1 cellular context compared by ENCODE assay signal in the genomic region with DNA sequence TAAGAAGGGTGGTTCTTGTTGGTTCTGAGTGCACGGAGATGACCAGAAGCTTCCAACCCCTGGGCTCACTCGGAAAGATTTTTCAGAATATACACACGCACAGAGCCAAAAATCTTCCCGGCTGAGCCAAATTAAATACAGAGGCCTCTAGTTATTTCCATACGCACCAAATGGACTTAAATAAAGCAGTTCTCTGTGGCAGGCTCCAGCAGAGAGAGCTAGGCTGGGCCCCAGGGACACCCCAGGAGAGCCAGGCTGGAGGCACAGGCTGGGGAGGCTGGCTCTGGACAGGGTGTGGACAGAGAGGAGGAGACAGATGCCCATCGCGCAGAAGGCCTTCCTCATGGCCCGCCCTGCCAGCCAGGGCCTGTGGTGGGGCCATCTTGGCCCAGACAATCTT.
TF ChIP-seq lines count a peak whose summit lies in the region.

No MANE protein-coding gene starts in this region.

TF ChIP-seq in WTC11, 78 proteins besides CTCF, POLR2A, EP300 and RAD21 (continued from another document):
- TF ChIP-seq, protein P1, sequence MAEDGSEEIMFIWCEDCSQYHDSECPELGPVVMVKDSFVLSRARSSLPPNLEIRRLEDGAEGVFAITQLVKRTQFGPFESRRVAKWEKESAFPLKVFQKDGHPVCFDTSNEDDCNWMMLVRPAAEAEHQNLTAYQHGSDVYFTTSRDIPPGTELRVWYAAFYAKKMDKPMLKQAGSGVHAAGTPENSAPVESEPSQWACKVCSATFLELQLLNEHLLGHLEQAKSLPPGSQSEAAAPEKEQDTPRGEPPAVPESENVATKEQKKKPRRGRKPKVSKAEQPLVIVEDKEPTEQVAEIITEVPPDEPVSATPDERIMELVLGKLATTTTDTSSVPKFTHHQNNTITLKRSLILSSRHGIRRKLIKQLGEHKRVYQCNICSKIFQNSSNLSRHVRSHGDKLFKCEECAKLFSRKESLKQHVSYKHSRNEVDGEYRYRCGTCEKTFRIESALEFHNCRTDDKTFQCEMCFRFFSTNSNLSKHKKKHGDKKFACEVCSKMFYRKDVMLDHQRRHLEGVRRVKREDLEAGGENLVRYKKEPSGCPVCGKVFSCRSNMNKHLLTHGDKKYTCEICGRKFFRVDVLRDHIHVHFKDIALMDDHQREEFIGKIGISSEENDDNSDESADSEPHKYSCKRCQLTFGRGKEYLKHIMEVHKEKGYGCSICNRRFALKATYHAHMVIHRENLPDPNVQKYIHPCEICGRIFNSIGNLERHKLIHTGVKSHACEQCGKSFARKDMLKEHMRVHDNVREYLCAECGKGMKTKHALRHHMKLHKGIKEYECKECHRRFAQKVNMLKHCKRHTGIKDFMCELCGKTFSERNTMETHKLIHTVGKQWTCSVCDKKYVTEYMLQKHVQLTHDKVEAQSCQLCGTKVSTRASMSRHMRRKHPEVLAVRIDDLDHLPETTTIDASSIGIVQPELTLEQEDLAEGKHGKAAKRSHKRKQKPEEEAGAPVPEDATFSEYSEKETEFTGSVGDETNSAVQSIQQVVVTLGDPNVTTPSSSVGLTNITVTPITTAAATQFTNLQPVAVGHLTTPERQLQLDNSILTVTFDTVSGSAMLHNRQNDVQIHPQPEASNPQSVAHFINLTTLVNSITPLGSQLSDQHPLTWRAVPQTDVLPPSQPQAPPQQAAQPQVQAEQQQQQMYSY (CRISPR knock-in tag; IDR thresholded peaks at IDR 0.05): no peak
- no peak for TF ChIP-seq CBFB (CRISPR knock-in tag; IDR thresholded peaks at IDR 0.05; ENCODE audit: low read depth)
- TF ChIP-seq NFYB (CRISPR knock-in tag; conservative IDR thresholded peaks at IDR 0.05; ENCODE audit: low read depth): no peak
- TF ChIP-seq NR2C2 (CRISPR knock-in tag; IDR thresholded peaks at IDR 0.05): no peak
- no peak for TF ChIP-seq ELF4 (CRISPR knock-in tag; IDR thresholded peaks at IDR 0.05; ENCODE audit: low read depth)
- no peak for TF ChIP-seq MYBL2 (CRISPR knock-in tag; IDR thresholded peaks at IDR 0.05)
- TF ChIP-seq, protein P2, sequence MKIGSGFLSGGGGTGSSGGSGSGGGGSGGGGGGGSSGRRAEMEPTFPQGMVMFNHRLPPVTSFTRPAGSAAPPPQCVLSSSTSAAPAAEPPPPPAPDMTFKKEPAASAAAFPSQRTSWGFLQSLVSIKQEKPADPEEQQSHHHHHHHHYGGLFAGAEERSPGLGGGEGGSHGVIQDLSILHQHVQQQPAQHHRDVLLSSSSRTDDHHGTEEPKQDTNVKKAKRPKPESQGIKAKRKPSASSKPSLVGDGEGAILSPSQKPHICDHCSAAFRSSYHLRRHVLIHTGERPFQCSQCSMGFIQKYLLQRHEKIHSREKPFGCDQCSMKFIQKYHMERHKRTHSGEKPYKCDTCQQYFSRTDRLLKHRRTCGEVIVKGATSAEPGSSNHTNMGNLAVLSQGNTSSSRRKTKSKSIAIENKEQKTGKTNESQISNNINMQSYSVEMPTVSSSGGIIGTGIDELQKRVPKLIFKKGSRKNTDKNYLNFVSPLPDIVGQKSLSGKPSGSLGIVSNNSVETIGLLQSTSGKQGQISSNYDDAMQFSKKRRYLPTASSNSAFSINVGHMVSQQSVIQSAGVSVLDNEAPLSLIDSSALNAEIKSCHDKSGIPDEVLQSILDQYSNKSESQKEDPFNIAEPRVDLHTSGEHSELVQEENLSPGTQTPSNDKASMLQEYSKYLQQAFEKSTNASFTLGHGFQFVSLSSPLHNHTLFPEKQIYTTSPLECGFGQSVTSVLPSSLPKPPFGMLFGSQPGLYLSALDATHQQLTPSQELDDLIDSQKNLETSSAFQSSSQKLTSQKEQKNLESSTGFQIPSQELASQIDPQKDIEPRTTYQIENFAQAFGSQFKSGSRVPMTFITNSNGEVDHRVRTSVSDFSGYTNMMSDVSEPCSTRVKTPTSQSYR (CRISPR knock-in tag; IDR thresholded peaks at IDR 0.05): no peak
- no peak for TF ChIP-seq FOXP1 (CRISPR knock-in tag; IDR thresholded peaks at IDR 0.05; ENCODE audit: borderline replicate concordance)
- TF ChIP-seq, protein P3, sequence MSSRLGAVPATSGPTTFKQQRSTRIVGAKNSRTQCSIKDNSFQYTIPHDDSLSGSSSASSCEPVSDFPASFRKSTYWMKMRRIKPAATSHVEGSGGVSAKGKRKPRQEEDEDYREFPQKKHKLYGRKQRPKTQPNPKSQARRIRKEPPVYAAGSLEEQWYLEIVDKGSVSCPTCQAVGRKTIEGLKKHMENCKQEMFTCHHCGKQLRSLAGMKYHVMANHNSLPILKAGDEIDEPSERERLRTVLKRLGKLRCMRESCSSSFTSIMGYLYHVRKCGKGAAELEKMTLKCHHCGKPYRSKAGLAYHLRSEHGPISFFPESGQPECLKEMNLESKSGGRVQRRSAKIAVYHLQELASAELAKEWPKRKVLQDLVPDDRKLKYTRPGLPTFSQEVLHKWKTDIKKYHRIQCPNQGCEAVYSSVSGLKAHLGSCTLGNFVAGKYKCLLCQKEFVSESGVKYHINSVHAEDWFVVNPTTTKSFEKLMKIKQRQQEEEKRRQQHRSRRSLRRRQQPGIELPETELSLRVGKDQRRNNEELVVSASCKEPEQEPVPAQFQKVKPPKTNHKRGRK (CRISPR knock-in tag; IDR thresholded peaks at IDR 0.05; ENCODE audit: borderline replicate concordance): no peak
- TF ChIP-seq, protein P4, sequence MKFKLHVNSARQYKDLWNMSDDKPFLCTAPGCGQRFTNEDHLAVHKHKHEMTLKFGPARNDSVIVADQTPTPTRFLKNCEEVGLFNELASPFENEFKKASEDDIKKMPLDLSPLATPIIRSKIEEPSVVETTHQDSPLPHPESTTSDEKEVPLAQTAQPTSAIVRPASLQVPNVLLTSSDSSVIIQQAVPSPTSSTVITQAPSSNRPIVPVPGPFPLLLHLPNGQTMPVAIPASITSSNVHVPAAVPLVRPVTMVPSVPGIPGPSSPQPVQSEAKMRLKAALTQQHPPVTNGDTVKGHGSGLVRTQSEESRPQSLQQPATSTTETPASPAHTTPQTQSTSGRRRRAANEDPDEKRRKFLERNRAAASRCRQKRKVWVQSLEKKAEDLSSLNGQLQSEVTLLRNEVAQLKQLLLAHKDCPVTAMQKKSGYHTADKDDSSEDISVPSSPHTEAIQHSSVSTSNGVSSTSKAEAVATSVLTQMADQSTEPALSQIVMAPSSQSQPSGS (CRISPR knock-in tag; IDR thresholded peaks at IDR 0.05; ENCODE audit: borderline replicate concordance, low read depth): no peak
- TF ChIP-seq, protein P5, sequence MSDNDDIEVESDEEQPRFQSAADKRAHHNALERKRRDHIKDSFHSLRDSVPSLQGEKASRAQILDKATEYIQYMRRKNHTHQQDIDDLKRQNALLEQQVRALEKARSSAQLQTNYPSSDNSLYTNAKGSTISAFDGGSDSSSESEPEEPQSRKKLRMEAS (CRISPR knock-in tag; IDR thresholded peaks at IDR 0.05): no peak
- no peak for TF ChIP-seq SMAD3 (CRISPR knock-in tag; IDR thresholded peaks at IDR 0.05; ENCODE audit: borderline replicate concordance)
